1 cellular context compared by ENCODE assay signal in the genomic region with DNA sequence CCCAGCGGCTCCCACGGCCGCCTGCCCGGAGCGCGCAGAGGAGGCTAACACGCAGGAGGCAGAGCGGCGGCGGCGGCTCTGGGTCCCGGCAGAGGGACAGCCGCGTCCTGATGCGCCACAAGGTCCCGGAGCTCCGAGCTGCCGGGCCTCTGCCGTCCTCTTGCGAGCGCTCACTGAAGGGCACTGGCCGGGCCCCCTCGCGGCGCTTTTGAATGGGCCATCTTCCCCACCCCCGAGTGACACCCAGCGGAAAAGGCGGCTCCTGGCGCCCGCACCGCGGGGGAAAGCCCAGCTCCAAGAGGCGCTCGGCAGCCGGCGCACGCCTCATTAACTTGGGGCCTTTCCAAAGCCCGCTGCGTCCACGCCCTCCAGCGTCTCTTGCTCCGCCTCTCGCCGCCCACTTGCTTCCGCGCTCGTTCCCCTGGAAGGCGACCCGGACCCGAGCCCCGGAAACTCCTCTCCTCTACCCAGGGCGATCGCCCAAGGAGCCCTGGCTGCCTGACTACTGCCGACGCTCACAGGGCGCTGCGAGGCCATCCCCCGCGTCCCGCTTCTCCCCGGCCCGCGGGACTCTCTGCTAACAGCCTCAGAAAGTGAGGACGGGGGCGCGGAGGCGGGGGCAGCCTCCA.
TF ChIP-seq lines count a peak whose summit lies in the region.

A gene (minus strand): TSS at position 363 of the 629 bp plus-strand sequence.

TF ChIP-seq in HepG2, 621 proteins besides CTCF, POLR2A, EP300 and RAD21 (continued from another document and continues in another):
- TF ChIP-seq MIER2 (CRISPR knock-in tag; IDR thresholded peaks at IDR 0.05) = no peak; the same call in 1 of the 2 replicates
- TF ChIP-seq GABPA (IDR thresholded peaks at IDR 0.05; ENCODE audit: low read depth, low read length) = peak; percentile 28; the same call in 1 of the 2 replicates
- TF ChIP-seq GABPA (CRISPR knock-in tag; IDR thresholded peaks at IDR 0.05; ENCODE audit: low read depth) = peak; percentile 56; the same call in 1 of the 2 replicates
- peak; percentile 64 for TF ChIP-seq ZNF550 (CRISPR knock-in tag; IDR thresholded peaks at IDR 0.05; ENCODE audit: borderline replicate concordance)
- 0 out of 2 replicates have a peak, but pooled peaks have one; percentile 38 for TF ChIP-seq SIX4 (CRISPR knock-in tag; IDR thresholded peaks at IDR 0.05)
- TF ChIP-seq ZNF160 (CRISPR knock-in tag; IDR thresholded peaks at IDR 0.05) = no peak; the same call in 1 of the 2 replicates
- TF ChIP-seq ZNF557 (CRISPR knock-in tag; IDR thresholded peaks at IDR 0.05) = 0 out of 2 replicates have a peak, but pooled peaks have one; percentile 87
- peak; percentile 96 for TF ChIP-seq BRCA1 (CRISPR knock-in tag; IDR thresholded peaks at IDR 0.05)
- TF ChIP-seq SYNCRIP (IDR thresholded peaks at IDR 0.05; ENCODE audit: insufficient read depth, low read depth, low read length) = no peak
- TF ChIP-seq AKAP8 (CRISPR knock-in tag; IDR thresholded peaks at IDR 0.05) = peak; percentile 25; the same call in 1 of the 2 replicates
- TF ChIP-seq NFE2L2 (IDR thresholded peaks at IDR 0.05; ENCODE audit: low read length) = no peak
- no peak for TF ChIP-seq SRSF9 (IDR thresholded peaks at IDR 0.05; ENCODE audit: borderline replicate concordance, insufficient read depth, low read depth, low read length, poor library complexity, severe bottlenecking)
- TF ChIP-seq PPARG (CRISPR knock-in tag; conservative IDR thresholded peaks at IDR 0.05) = 0 out of 2 replicates have a peak, but pooled peaks have one; percentile 33
- TF ChIP-seq, protein P1, sequence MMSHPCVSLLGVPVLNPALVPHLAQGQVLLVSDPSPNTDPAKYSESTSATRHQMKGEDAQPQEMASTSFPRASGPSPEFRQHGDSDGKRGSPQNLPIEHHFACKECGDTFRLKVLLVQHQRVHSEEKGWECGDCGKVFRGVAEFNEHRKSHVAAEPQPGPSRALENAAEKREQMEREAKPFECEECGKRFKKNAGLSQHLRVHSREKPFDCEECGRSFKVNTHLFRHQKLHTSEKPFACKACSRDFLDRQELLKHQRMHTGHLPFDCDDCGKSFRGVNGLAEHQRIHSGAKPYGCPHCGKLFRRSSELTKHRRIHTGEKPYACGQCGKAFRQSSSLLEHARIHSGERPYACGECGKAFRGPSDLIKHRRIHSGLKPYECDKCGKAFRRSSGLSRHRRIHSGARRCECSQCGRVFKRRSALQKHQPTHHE (CRISPR knock-in tag; IDR thresholded peaks at IDR 0.05; ENCODE audit: borderline replicate concordance) = peak; percentile 93
- TF ChIP-seq NFATC3 (CRISPR knock-in tag; IDR thresholded peaks at IDR 0.05) = 0 out of 2 replicates have a peak, but pooled peaks have one; percentile 55
- TF ChIP-seq SRSF4 (IDR thresholded peaks at IDR 0.05; ENCODE audit: low read depth, low read length, poor library complexity, severe bottlenecking) = peak; percentile 98
- no peak; the same call in 1 of the 2 replicates for TF ChIP-seq KDM5B (CRISPR knock-in tag; IDR thresholded peaks at IDR 0.05; ENCODE audit: borderline replicate concordance)
- no peak for TF ChIP-seq PAWR (CRISPR knock-in tag; IDR thresholded peaks at IDR 0.05; ENCODE audit: borderline replicate concordance)
- TF ChIP-seq RAD51 (IDR thresholded peaks at IDR 0.05; ENCODE audit: borderline replicate concordance) = no peak
- TF ChIP-seq ZFX (CRISPR knock-in tag; IDR thresholded peaks at IDR 0.05; ENCODE audit: low read depth) = peak; percentile 31
- TF ChIP-seq CENPX (CRISPR knock-in tag; IDR thresholded peaks at IDR 0.05) = no peak
- TF ChIP-seq ZFAT (CRISPR knock-in tag; conservative IDR thresholded peaks at IDR 0.05) = peak; percentile 90
- no peak for TF ChIP-seq ZNF143 (CRISPR knock-in tag; IDR thresholded peaks at IDR 0.05)
- no peak for TF ChIP-seq ZKSCAN1 (IDR thresholded peaks at IDR 0.05; ENCODE audit: low read length)
- TF ChIP-seq, protein P2, sequence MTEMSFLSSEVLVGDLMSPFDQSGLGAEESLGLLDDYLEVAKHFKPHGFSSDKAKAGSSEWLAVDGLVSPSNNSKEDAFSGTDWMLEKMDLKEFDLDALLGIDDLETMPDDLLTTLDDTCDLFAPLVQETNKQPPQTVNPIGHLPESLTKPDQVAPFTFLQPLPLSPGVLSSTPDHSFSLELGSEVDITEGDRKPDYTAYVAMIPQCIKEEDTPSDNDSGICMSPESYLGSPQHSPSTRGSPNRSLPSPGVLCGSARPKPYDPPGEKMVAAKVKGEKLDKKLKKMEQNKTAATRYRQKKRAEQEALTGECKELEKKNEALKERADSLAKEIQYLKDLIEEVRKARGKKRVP (CRISPR knock-in tag; IDR thresholded peaks at IDR 0.05) = peak in 1 of 2 experiments; percentile 76; a peak in 2 of 4 replicates
- no peak for TF ChIP-seq TRIM24 (CRISPR knock-in tag; IDR thresholded peaks at IDR 0.05)
- peak; percentile 49 for TF ChIP-seq TBL1XR1 (IDR thresholded peaks at IDR 0.05; ENCODE audit: borderline replicate concordance, low read length, partially characterized antibody)
- TF ChIP-seq SSRP1 (CRISPR knock-in tag; IDR thresholded peaks at IDR 0.05) = no peak
- TF ChIP-seq ZSCAN30 (CRISPR knock-in tag; IDR thresholded peaks at IDR 0.05) = no peak
- no peak for TF ChIP-seq RBM22 (optimal IDR thresholded peaks at IDR 0.05; ENCODE audit: low read length)
- peak; percentile 79; the same call in 1 of the 2 replicates for TF ChIP-seq ZNF749 (CRISPR knock-in tag; IDR thresholded peaks at IDR 0.05; ENCODE audit: borderline replicate concordance)
- no peak for TF ChIP-seq ZNF570 (CRISPR knock-in tag; IDR thresholded peaks at IDR 0.05; ENCODE audit: borderline replicate concordance)
- peak; percentile 99 for TF ChIP-seq DR1 (CRISPR knock-in tag; IDR thresholded peaks at IDR 0.05)
- TF ChIP-seq, protein P3, sequence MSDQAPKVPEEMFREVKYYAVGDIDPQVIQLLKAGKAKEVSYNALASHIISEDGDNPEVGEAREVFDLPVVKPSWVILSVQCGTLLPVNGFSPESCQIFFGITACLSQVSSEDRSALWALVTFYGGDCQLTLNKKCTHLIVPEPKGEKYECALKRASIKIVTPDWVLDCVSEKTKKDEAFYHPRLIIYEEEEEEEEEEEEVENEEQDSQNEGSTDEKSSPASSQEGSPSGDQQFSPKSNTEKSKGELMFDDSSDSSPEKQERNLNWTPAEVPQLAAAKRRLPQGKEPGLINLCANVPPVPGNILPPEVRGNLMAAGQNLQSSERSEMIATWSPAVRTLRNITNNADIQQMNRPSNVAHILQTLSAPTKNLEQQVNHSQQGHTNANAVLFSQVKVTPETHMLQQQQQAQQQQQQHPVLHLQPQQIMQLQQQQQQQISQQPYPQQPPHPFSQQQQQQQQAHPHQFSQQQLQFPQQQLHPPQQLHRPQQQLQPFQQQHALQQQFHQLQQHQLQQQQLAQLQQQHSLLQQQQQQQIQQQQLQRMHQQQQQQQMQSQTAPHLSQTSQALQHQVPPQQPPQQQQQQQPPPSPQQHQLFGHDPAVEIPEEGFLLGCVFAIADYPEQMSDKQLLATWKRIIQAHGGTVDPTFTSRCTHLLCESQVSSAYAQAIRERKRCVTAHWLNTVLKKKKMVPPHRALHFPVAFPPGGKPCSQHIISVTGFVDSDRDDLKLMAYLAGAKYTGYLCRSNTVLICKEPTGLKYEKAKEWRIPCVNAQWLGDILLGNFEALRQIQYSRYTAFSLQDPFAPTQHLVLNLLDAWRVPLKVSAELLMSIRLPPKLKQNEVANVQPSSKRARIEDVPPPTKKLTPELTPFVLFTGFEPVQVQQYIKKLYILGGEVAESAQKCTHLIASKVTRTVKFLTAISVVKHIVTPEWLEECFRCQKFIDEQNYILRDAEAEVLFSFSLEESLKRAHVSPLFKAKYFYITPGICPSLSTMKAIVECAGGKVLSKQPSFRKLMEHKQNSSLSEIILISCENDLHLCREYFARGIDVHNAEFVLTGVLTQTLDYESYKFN (CRISPR knock-in tag; conservative IDR thresholded peaks at IDR 0.05) = peak; percentile 70
- TF ChIP-seq ZNF558 (CRISPR knock-in tag; IDR thresholded peaks at IDR 0.05; ENCODE audit: borderline replicate concordance) = peak; percentile 62; the same call in 1 of the 2 replicates
- TF ChIP-seq MAZ (IDR thresholded peaks at IDR 0.05; ENCODE audit: borderline replicate concordance, low read depth, low read length) = peak; percentile 84
- peak; percentile 83 for TF ChIP-seq MAZ (CRISPR knock-in tag; IDR thresholded peaks at IDR 0.05; ENCODE audit: low read depth)
- TF ChIP-seq, protein P4, sequence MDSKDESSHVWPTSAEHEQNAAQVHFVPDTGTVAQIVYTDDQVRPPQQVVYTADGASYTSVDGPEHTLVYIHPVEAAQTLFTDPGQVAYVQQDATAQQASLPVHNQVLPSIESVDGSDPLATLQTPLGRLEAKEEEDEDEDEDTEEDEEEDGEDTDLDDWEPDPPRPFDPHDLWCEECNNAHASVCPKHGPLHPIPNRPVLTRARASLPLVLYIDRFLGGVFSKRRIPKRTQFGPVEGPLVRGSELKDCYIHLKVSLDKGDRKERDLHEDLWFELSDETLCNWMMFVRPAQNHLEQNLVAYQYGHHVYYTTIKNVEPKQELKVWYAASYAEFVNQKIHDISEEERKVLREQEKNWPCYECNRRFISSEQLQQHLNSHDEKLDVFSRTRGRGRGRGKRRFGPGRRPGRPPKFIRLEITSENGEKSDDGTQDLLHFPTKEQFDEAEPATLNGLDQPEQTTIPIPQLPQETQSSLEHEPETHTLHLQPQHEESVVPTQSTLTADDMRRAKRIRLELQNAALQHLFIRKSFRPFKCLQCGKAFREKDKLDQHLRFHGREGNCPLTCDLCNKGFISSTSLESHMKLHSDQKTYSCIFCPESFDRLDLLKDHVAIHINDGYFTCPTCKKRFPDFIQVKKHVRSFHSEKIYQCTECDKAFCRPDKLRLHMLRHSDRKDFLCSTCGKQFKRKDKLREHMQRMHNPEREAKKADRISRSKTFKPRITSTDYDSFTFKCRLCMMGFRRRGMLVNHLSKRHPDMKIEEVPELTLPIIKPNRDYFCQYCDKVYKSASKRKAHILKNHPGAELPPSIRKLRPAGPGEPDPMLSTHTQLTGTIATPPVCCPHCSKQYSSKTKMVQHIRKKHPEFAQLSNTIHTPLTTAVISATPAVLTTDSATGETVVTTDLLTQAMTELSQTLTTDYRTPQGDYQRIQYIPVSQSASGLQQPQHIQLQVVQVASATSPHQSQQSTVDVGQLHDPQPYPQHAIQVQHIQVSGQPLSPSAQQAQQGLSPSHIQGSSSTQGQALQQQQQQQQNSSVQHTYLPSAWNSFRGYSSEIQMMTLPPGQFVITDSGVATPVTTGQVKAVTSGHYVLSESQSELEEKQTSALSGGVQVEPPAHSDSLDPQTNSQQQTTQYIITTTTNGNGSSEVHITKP (CRISPR knock-in tag; IDR thresholded peaks at IDR 0.05; ENCODE audit: low read depth) = peak; percentile 76; the same call in 1 of the 2 replicates
- no peak for TF ChIP-seq ZNF382 (CRISPR knock-in tag; IDR thresholded peaks at IDR 0.05; ENCODE audit: borderline replicate concordance)
- TF ChIP-seq FLYWCH1 (CRISPR knock-in tag; IDR thresholded peaks at IDR 0.05) = no peak; the same call in 1 of the 2 replicates
- peak; percentile 86 for TF ChIP-seq BRD4 (CRISPR knock-in tag; IDR thresholded peaks at IDR 0.05)
- peak; percentile 34; the same call in 1 of the 2 replicates for TF ChIP-seq TCF7 (IDR thresholded peaks at IDR 0.05; ENCODE audit: low read depth)
- TF ChIP-seq, protein P5, sequence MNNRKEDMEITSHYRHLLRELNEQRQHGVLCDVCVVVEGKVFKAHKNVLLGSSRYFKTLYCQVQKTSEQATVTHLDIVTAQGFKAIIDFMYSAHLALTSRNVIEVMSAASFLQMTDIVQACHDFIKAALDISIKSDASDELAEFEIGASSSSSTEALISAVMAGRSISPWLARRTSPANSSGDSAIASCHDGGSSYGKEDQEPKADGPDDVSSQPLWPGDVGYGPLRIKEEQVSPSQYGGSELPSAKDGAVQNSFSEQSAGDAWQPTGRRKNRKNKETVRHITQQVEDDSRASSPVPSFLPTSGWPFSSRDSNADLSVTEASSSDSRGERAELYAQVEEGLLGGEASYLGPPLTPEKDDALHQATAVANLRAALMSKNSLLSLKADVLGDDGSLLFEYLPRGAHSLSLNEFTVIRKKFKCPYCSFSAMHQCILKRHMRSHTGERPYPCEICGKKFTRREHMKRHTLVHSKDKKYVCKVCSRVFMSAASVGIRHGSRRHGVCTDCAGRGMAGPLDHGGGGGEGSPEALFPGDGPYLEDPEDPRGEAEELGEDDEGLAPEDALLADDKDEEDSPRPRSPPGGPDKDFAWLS (CRISPR knock-in tag; IDR thresholded peaks at IDR 0.05; ENCODE audit: borderline replicate concordance) = no peak
- peak; percentile 93 for TF ChIP-seq ISL2 (CRISPR knock-in tag; IDR thresholded peaks at IDR 0.05)
- no peak for TF ChIP-seq JUNB (CRISPR knock-in tag; IDR thresholded peaks at IDR 0.05; ENCODE audit: borderline replicate concordance)
- peak; percentile 54; the same call in 1 of the 2 replicates for TF ChIP-seq SMAD1 (CRISPR knock-in tag; IDR thresholded peaks at IDR 0.05; ENCODE audit: borderline replicate concordance, low read depth)
- TF ChIP-seq, protein P6, sequence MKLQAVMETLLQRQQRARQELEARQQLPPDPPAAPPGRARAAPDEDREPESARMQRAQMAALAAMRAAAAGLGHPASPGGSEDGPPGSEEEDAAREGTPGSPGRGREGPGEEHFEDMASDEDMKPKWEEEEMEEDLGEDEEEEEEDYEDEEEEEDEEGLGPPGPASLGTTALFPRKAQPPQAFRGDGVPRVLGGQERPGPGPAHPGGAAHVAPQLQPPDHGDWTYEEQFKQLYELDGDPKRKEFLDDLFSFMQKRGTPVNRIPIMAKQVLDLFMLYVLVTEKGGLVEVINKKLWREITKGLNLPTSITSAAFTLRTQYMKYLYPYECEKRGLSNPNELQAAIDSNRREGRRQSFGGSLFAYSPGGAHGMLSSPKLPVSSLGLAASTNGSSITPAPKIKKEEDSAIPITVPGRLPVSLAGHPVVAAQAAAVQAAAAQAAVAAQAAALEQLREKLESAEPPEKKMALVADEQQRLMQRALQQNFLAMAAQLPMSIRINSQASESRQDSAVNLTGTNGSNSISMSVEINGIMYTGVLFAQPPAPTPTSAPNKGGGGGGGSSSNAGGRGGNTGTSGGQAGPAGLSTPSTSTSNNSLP (IDR thresholded peaks at IDR 0.05; ENCODE audit: low read depth, low read length) = no peak
- TF ChIP-seq ZNF224 (CRISPR knock-in tag; IDR thresholded peaks at IDR 0.05) = peak; percentile 57; the same call in 1 of the 2 replicates
- TF ChIP-seq RXRB (CRISPR knock-in tag; IDR thresholded peaks at IDR 0.05; ENCODE audit: borderline replicate concordance) = no peak; the same call in none of the 2 replicates
- no peak for TF ChIP-seq CHCHD3 (CRISPR knock-in tag; IDR thresholded peaks at IDR 0.05)
- 0 out of 2 replicates have a peak, but pooled peaks have one; percentile 36 for TF ChIP-seq NCOA1 (CRISPR knock-in tag; IDR thresholded peaks at IDR 0.05)
- TF ChIP-seq SCMH1 (CRISPR knock-in tag; IDR thresholded peaks at IDR 0.05; ENCODE audit: borderline replicate concordance) = no peak
- TF ChIP-seq, protein P7, sequence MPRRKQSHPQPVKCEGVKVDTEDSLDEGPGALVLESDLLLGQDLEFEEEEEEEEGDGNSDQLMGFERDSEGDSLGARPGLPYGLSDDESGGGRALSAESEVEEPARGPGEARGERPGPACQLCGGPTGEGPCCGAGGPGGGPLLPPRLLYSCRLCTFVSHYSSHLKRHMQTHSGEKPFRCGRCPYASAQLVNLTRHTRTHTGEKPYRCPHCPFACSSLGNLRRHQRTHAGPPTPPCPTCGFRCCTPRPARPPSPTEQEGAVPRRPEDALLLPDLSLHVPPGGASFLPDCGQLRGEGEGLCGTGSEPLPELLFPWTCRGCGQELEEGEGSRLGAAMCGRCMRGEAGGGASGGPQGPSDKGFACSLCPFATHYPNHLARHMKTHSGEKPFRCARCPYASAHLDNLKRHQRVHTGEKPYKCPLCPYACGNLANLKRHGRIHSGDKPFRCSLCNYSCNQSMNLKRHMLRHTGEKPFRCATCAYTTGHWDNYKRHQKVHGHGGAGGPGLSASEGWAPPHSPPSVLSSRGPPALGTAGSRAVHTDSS (CRISPR knock-in tag; conservative IDR thresholded peaks at IDR 0.05) = no peak; the same call in 1 of the 2 replicates
- TF ChIP-seq REPIN1 (CRISPR knock-in tag; IDR thresholded peaks at IDR 0.05; ENCODE audit: borderline replicate concordance, low read depth) = peak; percentile 83
